ENCODE assay signal across 9 cellular contexts in the genomic region with DNA sequence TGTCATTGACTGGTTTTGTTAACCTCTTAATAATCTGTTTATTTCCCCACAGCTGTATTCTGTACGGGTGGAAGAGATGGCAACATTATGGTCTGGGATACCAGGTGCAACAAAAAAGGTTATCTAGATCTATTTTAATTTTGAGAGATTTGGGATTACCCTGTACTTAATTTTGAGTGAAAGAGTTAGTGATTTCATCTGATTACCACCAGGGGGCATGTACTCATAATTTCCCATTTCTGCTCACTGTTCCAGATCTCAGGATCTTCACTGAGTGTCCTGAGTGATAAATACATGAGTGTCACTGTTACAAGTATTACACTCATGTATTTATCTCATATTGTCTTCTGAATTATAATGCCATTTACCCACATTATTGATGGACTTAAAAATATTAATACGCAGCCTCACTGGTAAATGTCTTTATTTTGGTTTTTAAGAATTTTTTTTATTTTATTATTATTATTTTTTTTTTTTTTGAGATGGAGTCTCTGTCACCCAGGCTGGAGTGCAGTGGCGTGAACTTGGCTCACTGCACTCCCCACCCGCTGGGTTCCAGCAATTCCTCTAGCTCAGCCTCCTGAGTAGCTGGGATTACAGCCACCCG. TPM values are rescaled to one million over a fixed set of nuclear protein-coding genes. Genes with fewer than 3 reads are reported as not detected.
A peak's percentile ranks its signal among the peaks of the same experiment; 100 is the strongest.
DNase-seq lines count a peak whose midpoint lies in the region; ATAC-seq, FAIRE-seq and TF ChIP-seq lines count a peak whose summit lies in the region.
"Had no signal": no experiment of that assay in that cellular context is flagged by ENCODE, and none has a peak within 500 bp of the region (broad histone marks: within the 10 kb centered on the region; RNA-seq: fewer than 3 reads in every experiment).

No MANE protein-coding gene starts in this region.

- H3K27me3 ChIP-seq in AG04450 (ENCODE audit: control insufficient read depth, insufficient read depth, low read length) (no peaks in the 10 kb centered on the region), upper lobe of right lung (no peaks in the 10 kb centered on the region)

- H3K4me3 ChIP-seq in AG04450 (ENCODE audit: low read depth, low read length), result no peak overlapping the region
- H3K4me3 ChIP-seq in upper lobe of right lung, result no peak overlapping the region

- H3K4me1 Mint-ChIP-seq in brain, result peaks cover 3% of the 10 kb centered on the region

- no peak overlapping the region for H3K27ac Mint-ChIP-seq in brain
- H3K27ac Mint-ChIP-seq: activated naive CD8-positive, alpha-beta T cell had no signal

- no peaks in the 10 kb centered on the region for H3K9me3 ChIP-seq in AG04450 (ENCODE audit: control insufficient read depth, insufficient read depth, low read length)
- no peaks in the 10 kb centered on the region for H3K9me3 ChIP-seq in upper lobe of right lung

- POLR2A ChIA-PET in AG04450 (lab: Yijun Ruan, JAX), result interaction anchor here (0.7 kb wide), 1 partner anchor 21 kb away, joined by 4 read pairs; no protein-coding TSS in a partner anchor

- FAIRE-seq in GM12892 (lab: Jason Lieb, UNC), result peak; percentile 67

- H3K27ac ChIP-seq in AG04450 (ENCODE audit: low read depth, low read length) (no peak overlapping the region), upper lobe of right lung (no peak overlapping the region)

- H3K9me3 Mint-ChIP-seq in brain, result peaks cover 4 to 14% (median 7%) of the 10 kb centered on the region in 5 experiments

- peaks cover 22% of the 10 kb centered on the region for H3K36me3 Mint-ChIP-seq in brain

- CTCF ChIA-PET in AG04450 (lab: Charles Lee), result interaction anchor here (0.6 to 6.2 kb wide), 46 partner anchors 9 to 403 kb away, joined by 3 to 214 read pairs (median 4); a partner anchor contains a TSS

- no peaks in the 10 kb centered on the region for H3K27me3 Mint-ChIP-seq in brain
- H3K27me3 Mint-ChIP-seq: activated naive CD8-positive, alpha-beta T cell had no signal

- no peaks in the 10 kb centered on the region for H3K4me1 ChIP-seq in upper lobe of right lung

- TF ChIP-seq CTCF in AG04450 (IDR thresholded peaks at IDR 0.05; ENCODE audit: low read depth, low read length) (peak; percentile 69), brain (conservative IDR thresholded peaks at IDR 0.05) (peak; percentile 72 to 79), upper lobe of right lung (IDR thresholded peaks at IDR 0.05) (peak; percentile 79)

- intact Hi-C loops in upper lobe of right lung (cut with DNase I), result loop anchor here (5.0 kb wide), 1 partner anchor 304 kb away; no protein-coding TSS in a partner anchor

- peak; percentile 13 for DNase-seq in AG04450 (ENCODE audit: low read depth, low spot score)
- DNase-seq in GM12892 (ENCODE audit: insufficient read length), result no peak
- DNase-seq in NCI-H526 (lab: John Stamatoyannopoulos, UW), result peak; percentile 0 to 43
- peak; percentile 64 for DNase-seq in kidney tubule cell (ENCODE audit: low spot score)
- DNase-seq in upper lobe of right lung, result no peak
- DNase-seq in COLO668 (lab: John Stamatoyannopoulos, UW; ENCODE audit: unreplicated experiment), result no peak

- ATAC-seq in upper lobe of right lung (peak; percentile 81), HG03135 (IDR thresholded peaks at IDR 0.05; ENCODE audit: unreplicated experiment) (no peak)

- no peak overlapping the region for H3K4me3 Mint-ChIP-seq in brain
- H3K4me3 Mint-ChIP-seq: activated naive CD8-positive, alpha-beta T cell had no signal

- no peaks in the 10 kb centered on the region for H3K36me3 ChIP-seq in upper lobe of right lung

- no peak for TF ChIP-seq POLR2A in GM12892 (IDR thresholded peaks at IDR 0.05; ENCODE audit: low read depth, low read length)

RNA-seq across cellular contexts. Expression of a gene that starts 27.4 kb away (rescaled TPM):
- polyA plus RNA-seq in AG04450 (2011; rRNA removed) (4.0 and 6.0 TPM in 2 replicates), brain (ENCODE audit: insufficient read depth, low read depth, low replicate concordance) (26.4 TPM)
- polyA minus RNA-seq in AG04450 (2011; rRNA and poly(A)+ RNA removed), result 6.8 and 11.2 TPM in 2 replicates
- 27.6 TPM for polyA plus RNA-seq in GM12892 (2012; ENCODE audit: missing spikeins)
- total RNA-seq in upper lobe of right lung, result 1.7 TPM

RNA-seq across cellular contexts. Expression of a gene that starts 27.6 kb away (rescaled TPM):
- polyA plus RNA-seq in AG04450 (2011; rRNA removed) (17.9 and 20.1 TPM in 2 replicates), brain (ENCODE audit: insufficient read depth, low read depth, low replicate concordance) (34.2 TPM)
- polyA minus RNA-seq in AG04450 (2011; rRNA and poly(A)+ RNA removed), result 37.5 and 50.3 TPM in 2 replicates
- 19.2 TPM for polyA plus RNA-seq in GM12892 (2012; ENCODE audit: missing spikeins)
- total RNA-seq in upper lobe of right lung, result 15.9 TPM

Comparison
In these comparisons a context has a peak if more than half of its experiments do, and no peak if none do; other contexts are left out.
1. DNase-seq: peak in AG04450 (single experiment), NCI-H526 (2 of 2) and kidney tubule cell (single experiment); none in GM12892 (single experiment), upper lobe of right lung (single experiment) and COLO668 (single experiment).
2. Peak in every context shown above with its lines, with median percentiles within 50 percentile points of each other: CTCF ChIP-seq.